Comparison of ENCODE assay signal across 16 cellular contexts in genomic region chr14:70653662-70654061, GRCh38. TPM values are rescaled to one million over a fixed set of nuclear protein-coding genes. Genes with fewer than 3 reads are reported as not detected.
DNase-seq lines count a peak whose midpoint lies in the region; ATAC-seq and TF ChIP-seq lines count a peak whose summit lies in the region.
"Had no signal": no experiment of that assay in that cellular context is flagged by ENCODE, and none has a peak within 500 bp of the region (broad histone marks: within the 10 kb centered on the region; RNA-seq: fewer than 3 reads in every experiment).

No MANE protein-coding gene starts in this region.

- H3K9me2 ChIP-seq in PC-9 (ENCODE audit: insufficient read depth), result no peaks in the 10 kb centered on the region

- 59 to 61% methylated on average over 3 of the region's 3 CpGs for WGBS in thyroid gland, 2 donors

- no peak for TF ChIP-seq POLR2A in thyroid gland (IDR thresholded peaks at IDR 0.05)

- H3K27ac Mint-ChIP-seq in activated naive CD4-positive, alpha-beta T cell treated with anti-CD3 and anti-CD28 coated beads for 36 hours, result peak overlapping the region; percentile 98
- H3K27ac Mint-ChIP-seq in T-helper 17 cell (peak overlapping the region; percentile 97), endothelial cell (ENCODE audit: unreplicated experiment) (peak overlapping the region; percentile 5)

- no peaks in the 10 kb centered on the region for H3K27me3 ChIP-seq in thyroid gland
- no peaks in the 10 kb centered on the region for H3K27me3 ChIP-seq in PC-9 (ENCODE audit: insufficient read depth, low read depth)
- H3K27me3 ChIP-seq: right lobe of liver had no signal

- H3K27ac ChIP-seq in thyroid gland, result no peak overlapping the region
- no peak overlapping the region for H3K27ac ChIP-seq in PC-9
- H3K27ac ChIP-seq: right lobe of liver, SK-N-MC had no signal

- no peaks in the 10 kb centered on the region for H3K36me3 Mint-ChIP-seq in activated naive CD4-positive, alpha-beta T cell treated with anti-CD3 and anti-CD28 coated beads for 36 hours (ENCODE audit: low read depth)
- H3K36me3 Mint-ChIP-seq in T-helper 17 cell (ENCODE audit: low read depth) (no peaks in the 10 kb centered on the region), endothelial cell (ENCODE audit: low read depth, unreplicated experiment) (peaks cover 28% of the 10 kb centered on the region)

- DNase-seq in activated naive CD4-positive, alpha-beta T cell treated with anti-CD3 and anti-CD28 coated beads for 36 hours, result peak; percentile 27
- no peak for DNase-seq in activated naive CD4-positive, alpha-beta T cell treated with anti-CD3 and anti-CD28 coated beads, Interleukin-2, amount 50 U/mL, for 16 hours
- DNase-seq in T-helper 17 cell, result no peak
- no peak for DNase-seq in endothelial cell (ENCODE audit: low spot score)
- DNase-seq in thyroid gland, result no peak
- no peak for DNase-seq in PC-9
- DNase-seq: NCI-H146; NCI-H510A treated with DMSO at 0.1 percent for 48 hours; OCI-M1; right lobe of liver; stimulated activated naive CD4-positive, alpha-beta T cell had no signal

- H3K4me2 ChIP-seq in PC-9, result no peak overlapping the region

- no peaks in the 10 kb centered on the region for H3K9me3 Mint-ChIP-seq in activated naive CD4-positive, alpha-beta T cell treated with anti-CD3 and anti-CD28 coated beads for 36 hours
- no peaks in the 10 kb centered on the region for H3K9me3 Mint-ChIP-seq in endothelial cell (ENCODE audit: unreplicated experiment)

- peak overlapping the region; percentile 19 for H3K4me3 Mint-ChIP-seq in activated naive CD4-positive, alpha-beta T cell treated with anti-CD3 and anti-CD28 coated beads for 36 hours
- H3K4me3 Mint-ChIP-seq in T-helper 17 cell, result peak overlapping the region; percentile 28
- no peak overlapping the region for H3K4me3 Mint-ChIP-seq in endothelial cell (ENCODE audit: unreplicated experiment)
- H3K4me3 Mint-ChIP-seq: brain had no signal

- CTCF ChIA-PET in activated naive CD4-positive, alpha-beta T cell treated with anti-CD3 and anti-CD28 coated beads for 36 hours (lab: Charles Lee), result interaction anchor here (0.6 to 1.4 kb wide), 2 partner anchors 9 to 165 kb away, joined by 3 read pairs; no protein-coding TSS in a partner anchor
- CTCF ChIA-PET in PC-9 (lab: Charles Lee), result interaction anchor here (0.6 kb wide), 1 partner anchor 43 kb away, joined by 4 read pairs; no protein-coding TSS in a partner anchor

- intact Hi-C loops in activated naive CD4-positive, alpha-beta T cell treated with anti-CD3 and anti-CD28 coated beads for 36 hours (cut with micrococcal nuclease), result loop anchor here (1.0 to 10.0 kb wide), 8 partner anchors 8 to 1859 kb away; partner anchors contain the start of genes MAP3K9, SIPA1L1, SUSD6 and ZFP36L1
- intact Hi-C loops in thyroid gland (cut with DNase I), result no loop called here
- intact Hi-C loops in PC-9 (cut with micrococcal nuclease; ENCODE audit: unreplicated experiment), result no loop called here

- no peaks in the 10 kb centered on the region for H3F3A ChIP-seq in PC-9 (ENCODE audit: insufficient read depth, low read depth)

- no peaks in the 10 kb centered on the region for H3K79me2 ChIP-seq in PC-9 (ENCODE audit: low read depth)

- H3K9me3 ChIP-seq in T-helper 17 cell (ENCODE audit: control insufficient read depth, low read length, poor library complexity, severe bottlenecking) (no peaks in the 10 kb centered on the region), thyroid gland (no peaks in the 10 kb centered on the region), PC-9 (ENCODE audit: insufficient read depth, low read depth) (no peaks in the 10 kb centered on the region)
- H3K9me3 ChIP-seq: right lobe of liver had no signal

- no peak for ATAC-seq in T-helper 17 cell
- ATAC-seq in GM21447 (IDR thresholded peaks at IDR 0.05; ENCODE audit: unreplicated experiment), result no peak
- ATAC-seq in HG03108 (IDR thresholded peaks at IDR 0.05; ENCODE audit: unreplicated experiment), result no peak
- ATAC-seq: right lobe of liver had no signal

- no peaks in the 10 kb centered on the region for H3K27me3 Mint-ChIP-seq in activated naive CD4-positive, alpha-beta T cell treated with anti-CD3 and anti-CD28 coated beads for 36 hours (ENCODE audit: low read depth)
- H3K27me3 Mint-ChIP-seq in T-helper 17 cell (no peaks in the 10 kb centered on the region), endothelial cell (ENCODE audit: unreplicated experiment) (peaks cover 11% of the 10 kb centered on the region)

- TF ChIP-seq CTCF in endothelial cell (IDR thresholded peaks at IDR 0.05; ENCODE audit: unreplicated experiment) (no peak), thyroid gland (IDR thresholded peaks at IDR 0.05) (no peak), PC-9 (conservative IDR thresholded peaks at IDR 0.05) (no peak)

- no peaks in the 10 kb centered on the region for H3K36me3 ChIP-seq in thyroid gland
- no peaks in the 10 kb centered on the region for H3K36me3 ChIP-seq in PC-9 (ENCODE audit: low read depth)
- H3K36me3 ChIP-seq: right lobe of liver had no signal

- H3K4me3 ChIP-seq in thyroid gland (replicated peaks in 1 of 3) (no peak overlapping the region), PC-9 (no peak overlapping the region)
- H3K4me3 ChIP-seq: lung, right lobe of liver, SK-N-MC had no signal

- peaks cover 78% of the 10 kb centered on the region for H3K4me1 Mint-ChIP-seq in activated naive CD4-positive, alpha-beta T cell treated with anti-CD3 and anti-CD28 coated beads for 36 hours (ENCODE audit: low read depth)
- H3K4me1 Mint-ChIP-seq in T-helper 17 cell (peaks cover 59% of the 10 kb centered on the region), endothelial cell (ENCODE audit: unreplicated experiment) (peaks cover 61% of the 10 kb centered on the region)

- BruUV-seq in PC-9 (replicated peaks; lab: Mats Ljungman, UMichigan), result no TSS peak

- POLR2A ChIA-PET in PC-9 (lab: Charles Lee; ENCODE audit: unreplicated experiment), result interaction anchor here (0.6 kb wide), 1 partner anchor 13 kb away, joined by 4 read pairs; no protein-coding TSS in a partner anchor

- H4K20me1 ChIP-seq in PC-9 (ENCODE audit: insufficient read depth), result no peaks in the 10 kb centered on the region

- H2AFZ ChIP-seq in PC-9, result no peak overlapping the region

- H3K4me1 ChIP-seq in thyroid gland (peaks cover 0 to 11% of the 10 kb centered on the region in 2 donors), PC-9 (replicated peaks; ENCODE audit: insufficient read depth) (peaks cover 8% of the 10 kb centered on the region)
- H3K4me1 ChIP-seq: right lobe of liver had no signal

RNA-seq across cellular contexts. Expression of gene TTC9, which starts 11.9 kb away (rescaled TPM):
- 1 to 10 TPM; 7.5 to 7.6 TPM for total RNA-seq in activated naive CD4-positive, alpha-beta T cell treated with anti-CD3 and anti-CD28 coated beads for 36 hours
- 10 to 100 TPM in 1 of 2 donors, 1 to 10 TPM in 1; 8.2 to 11.7 TPM for total RNA-seq in T-helper 17 cell
- 16.9 TPM for total RNA-seq in endothelial cell (ENCODE audit: unreplicated experiment)
- total RNA-seq in thyroid gland, result 1 to 10 TPM; 5.7 to 9.4 (median 7.2) TPM
- total RNA-seq in PC-9 (2021), result 9.3 and 9.9 TPM in 2 replicates

RNA-seq across cellular contexts. Expression of gene MED6, which starts 53.2 kb away (rescaled TPM):
- 10 to 100 TPM; 48.5 to 48.9 TPM for total RNA-seq in activated naive CD4-positive, alpha-beta T cell treated with anti-CD3 and anti-CD28 coated beads for 36 hours
- total RNA-seq in T-helper 17 cell (10 to 100 TPM; 74.5 to 90.4 TPM), endothelial cell (ENCODE audit: unreplicated experiment) (48.4 TPM), thyroid gland (10 to 100 TPM; 35.2 to 74.3 (median 51.0) TPM), PC-9 (2021) (46.5 and 58.2 TPM in 2 replicates)

Comparison
In these comparisons a context has a peak if more than half of its experiments do, and no peak if none do; other contexts are left out.
1. H3K27ac Mint-ChIP-seq: peak in every context shown above with its lines; median percentile 98 in activated naive CD4-positive, alpha-beta T cell treated with anti-CD3 and anti-CD28 coated beads for 36 hours; 97 in T-helper 17 cell; 5 in endothelial cell.